ENCODE assay signal across 22 cellular contexts in the genomic region with DNA sequence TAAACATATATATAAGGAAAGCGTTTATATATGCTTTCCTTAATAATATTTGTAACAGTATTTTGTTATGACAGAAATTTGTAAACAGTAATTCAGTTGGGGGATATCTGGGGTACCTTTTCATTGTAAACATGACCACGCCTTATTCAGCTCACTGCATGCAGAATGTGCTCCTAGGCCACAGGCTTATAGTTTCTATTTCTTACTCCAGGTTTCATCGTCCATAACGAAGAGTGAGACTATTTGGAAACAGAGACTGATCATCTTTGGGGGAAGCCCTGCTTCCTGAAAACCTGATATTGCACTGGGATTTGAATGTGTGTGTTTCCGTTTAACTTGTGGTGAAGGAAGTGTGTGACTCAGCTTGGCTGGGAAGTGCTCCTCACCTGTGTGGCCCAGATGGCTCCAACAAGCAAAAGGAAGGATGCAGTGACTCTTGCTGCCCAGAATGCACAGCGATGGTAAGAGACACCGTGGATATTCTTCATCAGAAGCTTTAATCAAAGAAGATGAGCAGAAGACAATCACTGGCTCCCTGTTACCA. TPM values are rescaled to one million over a fixed set of nuclear protein-coding genes. Genes with fewer than 3 reads are reported as not detected.
DNase-seq lines count a peak whose midpoint lies in the region; TF ChIP-seq lines count a peak whose summit lies in the region.
"Had no signal": no experiment of that assay in that cellular context is flagged by ENCODE, and none has a peak within 500 bp of the region (broad histone marks: within the 10 kb centered on the region; RNA-seq: fewer than 3 reads in every experiment).

No MANE protein-coding gene starts in this region.

- H4K20me1 ChIP-seq in GM23248 (ENCODE audit: insufficient read depth) (no peaks in the 10 kb centered on the region), SK-N-SH (ENCODE audit: insufficient read depth) (no peaks in the 10 kb centered on the region)

- H3K36me3 ChIP-seq in GM23248 (ENCODE audit: low read depth) (no peaks in the 10 kb centered on the region; the same call in 1 of the 2 replicates), SK-N-SH (replicated peaks in 1 of 2; ENCODE audit: control insufficient read depth in 1 of 2, insufficient read depth in 2 of 2, low read length in 1 of 2) (peaks cover 0 to 20% of the 10 kb centered on the region in 2 experiments), testis (ENCODE audit: low read depth, missing control alignments) (no peaks in the 10 kb centered on the region)
- H3K36me3 ChIP-seq in CD8-positive, alpha-beta memory T cell (ENCODE audit: insufficient read depth, low read length) = no peaks in the 10 kb centered on the region

- H3K36me3 Mint-ChIP-seq in endothelial cell (ENCODE audit: low read depth, unreplicated experiment) = peaks cover 26% of the 10 kb centered on the region
- peaks cover 0 to 21% (median 3%) of the 10 kb centered on the region in 3 donors for H3K36me3 Mint-ChIP-seq in CD8-positive, alpha-beta memory T cell

- H2AFZ ChIP-seq in GM23248 = no peak overlapping the region
- no peak overlapping the region for H2AFZ ChIP-seq in SK-N-SH (ENCODE audit: low read depth)

- 95% methylated on average over 7 of the region's 7 CpGs for WGBS in GM23248 (ENCODE audit: low coverage in 1 of 2, low lambda C conversion rate in 2 of 2, missing lambda C conversion rate in 2 of 2), 2 experiments
- WGBS in SK-N-SH (ENCODE audit: low lambda C conversion rate) = 86% methylated on average over 7 of the region's 7 CpGs
- 84 to 91% methylated on average over 7 of the region's 7 CpGs for WGBS in testis, 2 donors

- H3K27ac ChIP-seq in GM23248 (no peak overlapping the region), SK-N-SH (ENCODE audit: low read depth in 2 of 2, low read length in 1 of 2) (no peak overlapping the region), testis (no peak overlapping the region)
- H3K27ac ChIP-seq in CD8-positive, alpha-beta memory T cell (ENCODE audit: low read depth, low read length) = no peak overlapping the region
- H3K27ac ChIP-seq: right atrium auricular region, SJCRH30, VCaP had no signal

- H3K4me1 ChIP-seq in GM23248 (ENCODE audit: insufficient read depth) = peaks cover 11% of the 10 kb centered on the region
- no peaks in the 10 kb centered on the region for H3K4me1 ChIP-seq in SK-N-SH (ENCODE audit: control insufficient read depth in 1 of 2, insufficient read depth in 2 of 2, low read depth in 1 of 2, low read length in 1 of 2)
- H3K4me1 ChIP-seq in testis = no peaks in the 10 kb centered on the region
- no peaks in the 10 kb centered on the region for H3K4me1 ChIP-seq in CD8-positive, alpha-beta memory T cell (ENCODE audit: insufficient read depth, low read length)
- H3K4me1 ChIP-seq: SJCRH30 had no signal

- peak overlapping the region; percentile 32 for H3K4me3 Mint-ChIP-seq in endothelial cell (ENCODE audit: unreplicated experiment)
- H3K4me3 Mint-ChIP-seq in CD8-positive, alpha-beta memory T cell = no peak overlapping the region

- no peak for TF ChIP-seq EP300 in SK-N-SH (IDR thresholded peaks at IDR 0.05; ENCODE audit: borderline replicate concordance in 1 of 2, low read depth in 1 of 2, low read length in 1 of 2)

- H3K27me3 Mint-ChIP-seq in endothelial cell (ENCODE audit: unreplicated experiment) = no peaks in the 10 kb centered on the region
- H3K27me3 Mint-ChIP-seq in CD8-positive, alpha-beta memory T cell = no peaks in the 10 kb centered on the region

- no peaks in the 10 kb centered on the region for H3K9me3 Mint-ChIP-seq in endothelial cell (ENCODE audit: unreplicated experiment)
- H3K9me3 Mint-ChIP-seq in CD8-positive, alpha-beta memory T cell = no peaks in the 10 kb centered on the region

- TF ChIP-seq CTCF in endothelial cell (IDR thresholded peaks at IDR 0.05; ENCODE audit: unreplicated experiment) = no peak
- no peak for TF ChIP-seq CTCF in SK-N-SH (IDR thresholded peaks at IDR 0.05)
- no peak for TF ChIP-seq CTCF in testis (IDR thresholded peaks at IDR 0.05)

- H3F3A ChIP-seq in GM23248 (ENCODE audit: insufficient read depth) (no peaks in the 10 kb centered on the region), SK-N-SH (replicated peaks; ENCODE audit: insufficient read depth) (no peaks in the 10 kb centered on the region)

- H3K4me1 Mint-ChIP-seq in endothelial cell (ENCODE audit: unreplicated experiment) = peaks cover 39% of the 10 kb centered on the region
- H3K4me1 Mint-ChIP-seq in CD8-positive, alpha-beta memory T cell = peaks cover 0 to 2% (median 0%) of the 10 kb centered on the region in 3 donors

- TF ChIP-seq POLR2A in testis (IDR thresholded peaks at IDR 0.05) = no peak

- H3K27me3 ChIP-seq in GM23248 (replicated peaks; ENCODE audit: insufficient read depth) = no peaks in the 10 kb centered on the region
- H3K27me3 ChIP-seq in SK-N-SH (ENCODE audit: insufficient read depth) = no peaks in the 10 kb centered on the region
- no peaks in the 10 kb centered on the region for H3K27me3 ChIP-seq in testis
- no peaks in the 10 kb centered on the region for H3K27me3 ChIP-seq in CD8-positive, alpha-beta memory T cell (ENCODE audit: insufficient read depth, low read length, poor library complexity, severe bottlenecking)
- H3K27me3 ChIP-seq: right atrium auricular region, SJCRH30 had no signal

- no peaks in the 10 kb centered on the region for H3K9me3 ChIP-seq in GM23248 (ENCODE audit: low read depth)
- H3K9me3 ChIP-seq in SK-N-SH = no peaks in the 10 kb centered on the region
- no peaks in the 10 kb centered on the region for H3K9me3 ChIP-seq in testis
- no peaks in the 10 kb centered on the region for H3K9me3 ChIP-seq in CD8-positive, alpha-beta memory T cell (ENCODE audit: low read length)
- H3K9me3 ChIP-seq: right atrium auricular region, SJCRH30 had no signal

- H3K4me2 ChIP-seq in GM23248 (ENCODE audit: unreplicated experiment) (peak overlapping the region; percentile 44), SK-N-SH (no peak overlapping the region)

- POLR2A ChIA-PET in SK-N-SH (lab: Yijun Ruan, JAX) = no interaction called here
- POLR2A ChIA-PET in CD8-positive, alpha-beta memory T cell (lab: Charles Lee) = no interaction called here

- peak overlapping the region; percentile 73 for H3K27ac Mint-ChIP-seq in endothelial cell (ENCODE audit: unreplicated experiment)
- peak overlapping the region in 2 of 8 donors; percentile 0 to 7 for H3K27ac Mint-ChIP-seq in CD8-positive, alpha-beta memory T cell

- CTCF ChIA-PET in SK-N-SH (lab: Yijun Ruan, JAX) = no interaction called here
- CTCF ChIA-PET in CD8-positive, alpha-beta memory T cell (lab: Charles Lee) = no interaction called here

- H3K9me2 ChIP-seq in GM23248 (ENCODE audit: insufficient read depth) (no peaks in the 10 kb centered on the region), SK-N-SH (no peaks in the 10 kb centered on the region)

- in situ Hi-C loops in GM23248 (cut with MboI) = no loop called here

- no peak for TF ChIP-seq RAD21 in SK-N-SH (IDR thresholded peaks at IDR 0.05; ENCODE audit: low read length)

- no peak overlapping the region for H3K9ac ChIP-seq in GM23248
- no peak overlapping the region for H3K9ac ChIP-seq in SK-N-SH

- intact Hi-C loops in testis (cut with DNase I; ENCODE audit: low total_unique reads) = no loop called here

- DNase-seq in GM23248 = no peak
- peak; percentile 28 for DNase-seq in SW480 (ENCODE audit: low spot score)
- no peak for DNase-seq in endothelial cell (ENCODE audit: low spot score)
- DNase-seq in lung microvascular endothelial cell (ENCODE audit: low read depth in 2 of 2) = peak; percentile 77 to 94
- DNase-seq in SK-N-SH = no peak
- no peak for DNase-seq in testis
- no peak for DNase-seq in NCI-H1436 (lab: John Stamatoyannopoulos, UW)
- no peak for DNase-seq in CD8-positive, alpha-beta memory T cell
- DNase-seq: activated naive CD4-positive, alpha-beta T cell; DND-41; erythroblast; NCI-H2171 treated with DMSO at 0.1 percent for 48 hours; nucleus accumbens; SJCRH30; stimulated activated CD4-positive, alpha-beta T cell treated with anti-CD3 and anti-CD28 coated beads, Interleukin-12 subunit alpha, Interleukin-12 subunit beta, amount 100 ng/mL, for 4 hours; substantia nigra; T-helper 2 cell had no signal

- no peak overlapping the region for H3K4me3 ChIP-seq in GM23248
- H3K4me3 ChIP-seq in SK-N-SH (ENCODE audit: low read depth in 2 of 2, low read length in 1 of 2) = no peak overlapping the region
- H3K4me3 ChIP-seq in testis = no peak overlapping the region
- H3K4me3 ChIP-seq in CD8-positive, alpha-beta memory T cell (ENCODE audit: low read length) = no peak overlapping the region
- H3K4me3 ChIP-seq: coronary artery, right atrium auricular region, SJCRH30 had no signal

- H3K79me2 ChIP-seq in GM23248 (ENCODE audit: insufficient read depth) = no peaks in the 10 kb centered on the region
- H3K79me2 ChIP-seq in SK-N-SH (ENCODE audit: insufficient read depth) = no peaks in the 10 kb centered on the region

TF ChIP-seq in SK-N-SH, 30 proteins besides CTCF, POLR2A, EP300 and RAD21:
- no peak for TF ChIP-seq ELF1 (IDR thresholded peaks at IDR 0.05)

RNA-seq across cellular contexts. Expression of a gene that starts 19.6 kb away (rescaled TPM):
- total RNA-seq in GM23248 (2014; rRNA removed; shearing (Covaris generic)) = 13.3 and 17.9 TPM in 2 replicates
- polyA plus RNA-seq in GM23248 (2016; fragmentation: Nextera tagmentation; extraction: Ambion mirVana) (33.6 and 35.3 TPM in 2 replicates), SK-N-SH (2012; rRNA removed) (19.4 and 20.6 TPM in 2 replicates), testis (ENCODE audit: insufficient read depth, low read depth, low replicate concordance) (19.7 TPM)
- total RNA-seq in endothelial cell (ENCODE audit: unreplicated experiment) (20.7 TPM), lung microvascular endothelial cell (8.5 and 11.7 TPM in 2 replicates), testis (10 to 100 TPM; 18.5 to 22.1 TPM)
- polyA plus RNA-seq in SK-N-SH (2012; cell fraction: cytosol; rRNA removed) = 24.9 and 41.3 TPM in 2 replicates
- polyA plus RNA-seq in SK-N-SH (2012; cell fraction: nucleus; rRNA removed) = 13.2 and 25.5 TPM in 2 replicates
- total RNA-seq in CD8-positive, alpha-beta memory T cell = 10 to 100 TPM; 61.6 to 64.2 TPM
- polyA plus RNA-seq in CD8-positive, alpha-beta memory T cell = 24.9 TPM

RNA-seq across cellular contexts. Expression of a gene that starts 40.7 kb away (rescaled TPM):
- not detected in 2 replicates for total RNA-seq in GM23248 (2014; rRNA removed; shearing (Covaris generic))
- polyA plus RNA-seq in GM23248 (2016; fragmentation: Nextera tagmentation; extraction: Ambion mirVana) = not detected in 2 replicates
- 0.28 TPM for total RNA-seq in endothelial cell (ENCODE audit: unreplicated experiment)
- not detected in 2 replicates for total RNA-seq in lung microvascular endothelial cell
- polyA plus RNA-seq in SK-N-SH (2012; rRNA removed) = not detected in 2 replicates
- polyA plus RNA-seq in SK-N-SH (2012; cell fraction: cytosol; rRNA removed) = not detected in 2 replicates
- not detected in 2 replicates for polyA plus RNA-seq in SK-N-SH (2012; cell fraction: nucleus; rRNA removed)
- 10 to 100 TPM in 1 of 2 donors, 1 to 10 TPM in 1; 4.6 to 16.9 TPM for total RNA-seq in testis
- 23.0 TPM for polyA plus RNA-seq in testis (ENCODE audit: insufficient read depth, low read depth, low replicate concordance)
- not detected for total RNA-seq in CD8-positive, alpha-beta memory T cell
- not detected for polyA plus RNA-seq in CD8-positive, alpha-beta memory T cell
- total RNA-seq: LHCN-M2, lower leg skin, right atrium auricular region, SJCRH30 had no signal

Comparison
In these comparisons a context has a peak if more than half of its experiments do, and no peak if none do; other contexts are left out.
1. DNase-seq: peak in SW480 (single experiment) and lung microvascular endothelial cell (2 of 2); none in GM23248 (single experiment), endothelial cell (single experiment), SK-N-SH (single experiment), testis (single experiment), NCI-H1436 (single experiment) and CD8-positive, alpha-beta memory T cell (0 of 5).